ENCODE assay signal across 12 cellular contexts in genomic region chr5:15233566-15233965, GRCh38.
"Had no signal": no experiment of that assay in that cellular context is flagged by ENCODE, and none has a peak within 500 bp of the region (broad histone marks: within the 10 kb centered on the region; RNA-seq: fewer than 3 reads in every experiment).

No MANE protein-coding gene starts in this region.

- ATAC-seq: activated CD8-positive, alpha-beta memory T cell treated with anti-CD3 and anti-CD28 coated beads, Interleukin-2, amount 10 ng/mL, durations not matched to agents 7 days and 5 days had no signal

- DNase-seq: activated CD4-positive, alpha-beta T cell treated with anti-CD3 and anti-CD28 coated beads, Interleukin-2, amount 50 U/mL, for 4 hours; activated CD4-positive, CD25-positive, alpha-beta regulatory T cell treated with anti-CD3 and anti-CD28 coated beads, Interleukin-2, amount 50 U/mL, for 72 hours; activated CD8-positive, alpha-beta memory T cell treated with anti-CD3 and anti-CD28 coated beads, Interleukin-2, amount 10 ng/mL, durations not matched to agents 7 days and 5 days; activated gamma-delta T cell; activated T-cell treated with anti-CD3 and anti-CD28 coated beads, Interleukin-2, amount 50 U/mL, for 48 hours; central memory CD4-positive, alpha-beta T cell; effector memory CD4-positive, alpha-beta T cell; left cardiac atrium; SW 1271; trophoblast cell had no signal

- H3K4me3 ChIP-seq: skin epidermis had no signal

- H3K27ac ChIP-seq: epithelial cell of prostate, skin epidermis had no signal
